Comparison of ENCODE assay signal across 28 cellular contexts in genomic region chr3:64003589-64003988, GRCh38.
"Had no signal": no experiment of that assay in that cellular context is flagged by ENCODE, and none has a peak within 500 bp of the region (broad histone marks: within the 10 kb centered on the region; RNA-seq: fewer than 3 reads in every experiment).

No MANE protein-coding gene starts in this region.

- H3K36me3 ChIP-seq: ovary, prostate gland had no signal

- FAIRE-seq: islet of Langerhans, kidney, small intestine, urothelium cell line had no signal

- H3K4me1 ChIP-seq: suprapubic skin, upper lobe of right lung had no signal

- H3K27me3 Mint-ChIP-seq: naive B cell; natural killer cell treated with Interleukin-12 subunit alpha and Interleukin-12 subunit beta and Interleukin-15 and Interleukin-18, amount 100 ng/mL, for 72 hours; stimulated activated naive CD8-positive, alpha-beta T cell treated with anti-CD3 and anti-CD28 coated beads, Interleukin-15, Interleukin-2, amounts not matched to agents 100 ng/mL and 50 ng/mL, for 24 hours had no signal

- H3K27me3 ChIP-seq: ovary, sigmoid colon, spleen, suprapubic skin, tibial artery, upper lobe of right lung had no signal

- H3K9me3 Mint-ChIP-seq: immature natural killer cell; mesothelial cell of epicardium; natural killer cell treated with Interleukin-12 subunit alpha and Interleukin-12 subunit beta and Interleukin-15 and Interleukin-18, amount 100 ng/mL, for 72 hours; stimulated activated effector memory CD8-positive, alpha-beta T cell treated with anti-CD3 and anti-CD28 coated beads, Interleukin-12 subunit alpha, Interleukin-12 subunit beta, amount 100 ng/mL, for 72 hours; stimulated activated naive CD8-positive, alpha-beta T cell treated with anti-CD3 and anti-CD28 coated beads, Interleukin-15, Interleukin-2, amounts not matched to agents 100 ng/mL and 50 ng/mL, for 24 hours had no signal

- DNase-seq: hypothalamus; immature natural killer cell; kidney; left colon; left ventricle myocardium inferior; mesendoderm; naive B cell; ovary; posterior cingulate gyrus; retina; right cardiac atrium; sigmoid colon; small intestine; spleen; stimulated activated CD4-positive, alpha-beta T cell treated with anti-CD3 and anti-CD28 coated beads, Interleukin-4, amount 100 ng/mL, for 24 hours; stimulated activated naive CD4-positive, alpha-beta T cell; tibial artery; upper lobe of right lung had no signal

- ATAC-seq: left colon; natural killer cell treated with Interleukin-12 subunit alpha and Interleukin-12 subunit beta and Interleukin-15 and Interleukin-18, amount 100 ng/mL, for 72 hours; right cardiac atrium; stimulated activated effector memory CD8-positive, alpha-beta T cell treated with anti-CD3 and anti-CD28 coated beads, Interleukin-12 subunit alpha, Interleukin-12 subunit beta, amount 100 ng/mL, for 72 hours; upper lobe of right lung had no signal

- H3K9me3 ChIP-seq: left ventricle myocardium inferior, ovary, prostate gland, sigmoid colon, spleen, suprapubic skin, thoracic aorta, tibial artery, upper lobe of right lung had no signal

- H3K36me3 Mint-ChIP-seq: stimulated activated effector memory CD8-positive, alpha-beta T cell treated with anti-CD3 and anti-CD28 coated beads, Interleukin-12 subunit alpha, Interleukin-12 subunit beta, amount 100 ng/mL, for 72 hours had no signal

- H3K27ac ChIP-seq: left ventricle myocardium inferior, ovary, prostate gland, sigmoid colon, spleen, suprapubic skin, thoracic aorta, tibial artery, upper lobe of right lung had no signal

- H3K4me3 ChIP-seq: left ventricle myocardium inferior, lung, ovary, prostate gland, sigmoid colon, spleen, suprapubic skin, thoracic aorta, tibial artery, upper lobe of right lung had no signal

- H3K4me1 Mint-ChIP-seq: naive B cell; stimulated activated effector memory CD8-positive, alpha-beta T cell treated with anti-CD3 and anti-CD28 coated beads, Interleukin-12 subunit alpha, Interleukin-12 subunit beta, amount 100 ng/mL, for 72 hours had no signal

- H3K4me3 Mint-ChIP-seq: immature natural killer cell; mesothelial cell of epicardium; naive B cell; natural killer cell treated with Interleukin-12 subunit alpha and Interleukin-12 subunit beta and Interleukin-15 and Interleukin-18, amount 100 ng/mL, for 72 hours; stimulated activated effector memory CD8-positive, alpha-beta T cell treated with anti-CD3 and anti-CD28 coated beads, Interleukin-12 subunit alpha, Interleukin-12 subunit beta, amount 100 ng/mL, for 72 hours; stimulated activated naive CD8-positive, alpha-beta T cell treated with anti-CD3 and anti-CD28 coated beads, Interleukin-15, Interleukin-2, amounts not matched to agents 100 ng/mL and 50 ng/mL, for 24 hours had no signal

- H3K27ac Mint-ChIP-seq: mesothelial cell of epicardium; naive B cell; natural killer cell treated with Interleukin-12 subunit alpha and Interleukin-12 subunit beta and Interleukin-15 and Interleukin-18, amount 100 ng/mL, for 72 hours; stimulated activated effector memory CD8-positive, alpha-beta T cell treated with anti-CD3 and anti-CD28 coated beads, Interleukin-12 subunit alpha, Interleukin-12 subunit beta, amount 100 ng/mL, for 72 hours; stimulated activated naive CD8-positive, alpha-beta T cell treated with anti-CD3 and anti-CD28 coated beads, Interleukin-15, Interleukin-2, amounts not matched to agents 100 ng/mL and 50 ng/mL, for 24 hours had no signal
